In genomic region chr3:123300572-123300971, GRCh38 we compare ENCODE assay signal across 21 cellular contexts.
"Had no signal": no experiment of that assay in that cellular context is flagged by ENCODE, and none has a peak within 500 bp of the region (broad histone marks: within the 10 kb centered on the region; RNA-seq: fewer than 3 reads in every experiment).

No MANE protein-coding gene starts in this region.

- H3K36me3 Mint-ChIP-seq: naive thymus-derived CD8-positive, alpha-beta T cell; stimulated activated memory B cell treated with anti-CD40 and anti-IgM and Interleukin-4, amounts not matched to agents 10 μg/mL and 1 μg/mL and 100 μg/mL, for 72 hours had no signal

- DNase-seq: colonic mucosa; dermis blood vessel endothelial cell; foreskin melanocyte; hippocampal formation; left colon; left ventricle myocardium superior; mucosa of descending colon; naive thymus-derived CD8-positive, alpha-beta T cell; retina; stimulated activated CD4-positive, alpha-beta T cell treated with anti-CD3 and anti-CD28 coated beads, Interleukin-15, amount 100 ng/mL, for 24 hours; stimulated activated CD4-positive, alpha-beta T cell treated with anti-CD3 and anti-CD28 coated beads, Interleukin-1b, Interleukin-23, amount 100 ng/mL, for 48 hours; stimulated activated CD4-positive, alpha-beta T cell treated with anti-CD3 and anti-CD28 coated beads, Interleukin-4, amount 100 ng/mL, for 24 hours had no signal

- H3K4me3 Mint-ChIP-seq: naive thymus-derived CD8-positive, alpha-beta T cell; stimulated activated memory B cell treated with anti-CD40 and anti-IgM and Interleukin-4, amounts not matched to agents 10 μg/mL and 1 μg/mL and 100 μg/mL, for 72 hours; stimulated activated naive CD8-positive, alpha-beta T cell treated with anti-CD3 and anti-CD28 coated beads, Interleukin-15, Interleukin-2, amounts not matched to agents 100 ng/mL and 50 ng/mL, for 24 hours had no signal

- H3K27ac Mint-ChIP-seq: naive thymus-derived CD8-positive, alpha-beta T cell; stimulated activated memory B cell treated with anti-CD40 and anti-IgM and Interleukin-4, amounts not matched to agents 10 μg/mL and 1 μg/mL and 100 μg/mL, for 72 hours; stimulated activated naive CD8-positive, alpha-beta T cell treated with anti-CD3 and anti-CD28 coated beads, Interleukin-15, Interleukin-2, amounts not matched to agents 100 ng/mL and 50 ng/mL, for 24 hours had no signal

- H3K4me1 ChIP-seq: colonic mucosa, pancreas, psoas muscle, right lobe of liver, tibial nerve, upper lobe of right lung, vagina had no signal

- H3K27me3 Mint-ChIP-seq: stimulated activated naive CD8-positive, alpha-beta T cell treated with anti-CD3 and anti-CD28 coated beads, Interleukin-15, Interleukin-2, amounts not matched to agents 100 ng/mL and 50 ng/mL, for 24 hours had no signal

- H3K36me3 ChIP-seq: colonic mucosa, neutrophil, pancreas, right lobe of liver, upper lobe of right lung had no signal

- H3K27me3 ChIP-seq: colonic mucosa, neutrophil, pancreas, right lobe of liver, tibial nerve, upper lobe of right lung, vagina had no signal

- H3K9me3 Mint-ChIP-seq: naive thymus-derived CD8-positive, alpha-beta T cell; stimulated activated memory B cell treated with anti-CD40 and anti-IgM and Interleukin-4, amounts not matched to agents 10 μg/mL and 1 μg/mL and 100 μg/mL, for 72 hours; stimulated activated naive CD8-positive, alpha-beta T cell treated with anti-CD3 and anti-CD28 coated beads, Interleukin-15, Interleukin-2, amounts not matched to agents 100 ng/mL and 50 ng/mL, for 24 hours had no signal

- H3K4me3 ChIP-seq: colonic mucosa, mucosa of descending colon, pancreas, psoas muscle, right lobe of liver, tibial nerve, upper lobe of right lung, vagina had no signal

- H3K4me1 Mint-ChIP-seq: stimulated activated memory B cell treated with anti-CD40 and anti-IgM and Interleukin-4, amounts not matched to agents 10 μg/mL and 1 μg/mL and 100 μg/mL, for 72 hours had no signal

- H3K27ac ChIP-seq: colonic mucosa, neutrophil, pancreas, psoas muscle, right lobe of liver, tibial nerve, upper lobe of right lung, vagina had no signal

- ATAC-seq: left colon; left ventricle myocardium superior; mucosa of descending colon; naive thymus-derived CD8-positive, alpha-beta T cell; pancreas; psoas muscle; right lobe of liver; stimulated activated memory B cell treated with anti-CD40 and anti-IgM and Interleukin-4, amounts not matched to agents 10 μg/mL and 1 μg/mL and 100 μg/mL, for 72 hours; upper lobe of right lung had no signal
